In genomic region chr7:111025013-111025412, GRCh38 we compare ENCODE assay signal across 12 cellular contexts.
DNase-seq lines count a peak whose midpoint lies in the region; ATAC-seq, FAIRE-seq and TF ChIP-seq lines count a peak whose summit lies in the region.
"Had no signal": no experiment of that assay in that cellular context is flagged by ENCODE, and none has a peak within 500 bp of the region (broad histone marks: within the 10 kb centered on the region; RNA-seq: fewer than 3 reads in every experiment).

No MANE protein-coding gene starts in this region.

- H3K27ac Mint-ChIP-seq in natural killer cell treated with Interleukin-12 subunit alpha and Interleukin-12 subunit beta and Interleukin-15 and Interleukin-18, amount 100 ng/mL, for 72 hours: peak overlapping the region; percentile 74 to 75
- no peak overlapping the region for H3K27ac Mint-ChIP-seq in natural killer cell

- peak overlapping the region; percentile 69 for H3K4me3 Mint-ChIP-seq in natural killer cell treated with Interleukin-12 subunit alpha and Interleukin-12 subunit beta and Interleukin-15 and Interleukin-18, amount 100 ng/mL, for 72 hours
- H3K4me3 Mint-ChIP-seq in natural killer cell: no peak overlapping the region

- peak; percentile 87 to 89 for ATAC-seq in natural killer cell treated with Interleukin-12 subunit alpha and Interleukin-12 subunit beta and Interleukin-15 and Interleukin-18, amount 100 ng/mL, for 72 hours
- ATAC-seq in natural killer cell (no peak), HG03442 (IDR thresholded peaks at IDR 0.05; ENCODE audit: unreplicated experiment) (peak; percentile 52), GM18517 (IDR thresholded peaks at IDR 0.05; ENCODE audit: unreplicated experiment) (no peak)
- ATAC-seq in stimulated activated naive CD8-positive, alpha-beta T cell treated with anti-CD3 and anti-CD28 coated beads, Interleukin-15, Interleukin-2, amounts not matched to agents 100 U/mL and 50 U/mL, for 24 hours: peak; percentile 80

- no peak for FAIRE-seq in urothelium cell line (lab: Jason Lieb, UNC)

- H3K27me3 Mint-ChIP-seq in natural killer cell treated with Interleukin-12 subunit alpha and Interleukin-12 subunit beta and Interleukin-15 and Interleukin-18, amount 100 ng/mL, for 72 hours: no peaks in the 10 kb centered on the region
- no peaks in the 10 kb centered on the region for H3K27me3 Mint-ChIP-seq in natural killer cell (ENCODE audit: low read depth in 2 of 2)

- DNase-seq in natural killer cell treated with Interleukin-12 subunit alpha and Interleukin-12 subunit beta and Interleukin-15 and Interleukin-18, amount 100 ng/mL, for 72 hours (ENCODE audit: low spot score): no peak
- DNase-seq in natural killer cell (no peak), urothelium cell line (ENCODE audit: low spot score) (no peak), mucosa of gallbladder (ENCODE audit: low spot score) (no peak)
- peak; percentile 41 for DNase-seq in activated naive CD4-positive, alpha-beta T cell treated with Interleukin-2 at 50 U/mL for 16 hours
- DNase-seq in stimulated activated naive CD8-positive, alpha-beta T cell treated with anti-CD3 and anti-CD28 coated beads, Interleukin-15, Interleukin-2, amounts not matched to agents 100 U/mL and 50 U/mL, for 24 hours: no peak
- DNase-seq: activated CD8-positive, alpha-beta memory T cell treated with anti-CD3 and anti-CD28 coated beads, Interleukin-2, amount 50 U/mL, for 48 hours; cerebellar nuclear complex; esophagus squamous epithelium; NCI-H2081 had no signal

- H3K4me1 Mint-ChIP-seq in natural killer cell treated with Interleukin-12 subunit alpha and Interleukin-12 subunit beta and Interleukin-15 and Interleukin-18, amount 100 ng/mL, for 72 hours (ENCODE audit: low read depth in 2 of 2): peaks cover 14 to 41% of the 10 kb centered on the region in 2 donors
- no peaks in the 10 kb centered on the region for H3K4me1 Mint-ChIP-seq in natural killer cell

- peaks cover 12% of the 10 kb centered on the region for H3K36me3 Mint-ChIP-seq in natural killer cell treated with Interleukin-12 subunit alpha and Interleukin-12 subunit beta and Interleukin-15 and Interleukin-18, amount 100 ng/mL, for 72 hours
- no peaks in the 10 kb centered on the region for H3K36me3 Mint-ChIP-seq in natural killer cell

- no peak for TF ChIP-seq CTCF in natural killer cell (IDR thresholded peaks at IDR 0.05)

- H3K9me3 Mint-ChIP-seq in natural killer cell treated with Interleukin-12 subunit alpha and Interleukin-12 subunit beta and Interleukin-15 and Interleukin-18, amount 100 ng/mL, for 72 hours: no peaks in the 10 kb centered on the region
- H3K9me3 Mint-ChIP-seq in natural killer cell: no peaks in the 10 kb centered on the region

- intact Hi-C loops in natural killer cell (cut with micrococcal nuclease): no loop called here

Comparison
In these comparisons a context has a peak if more than half of its experiments do, and no peak if none do; other contexts are left out.
1. ATAC-seq: peak in natural killer cell treated with Interleukin-12 subunit alpha and Interleukin-12 subunit beta and Interleukin-15 and Interleukin-18, amount 100 ng/mL, for 72 hours (2 of 2), HG03442 (single experiment) and stimulated activated naive CD8-positive, alpha-beta T cell treated with anti-CD3 and anti-CD28 coated beads, Interleukin-15, Interleukin-2, amounts not matched to agents 100 U/mL and 50 U/mL, for 24 hours (single experiment); none in natural killer cell (0 of 3) and GM18517 (single experiment).
2. H3K27ac Mint-ChIP-seq: peak in natural killer cell treated with Interleukin-12 subunit alpha and Interleukin-12 subunit beta and Interleukin-15 and Interleukin-18, amount 100 ng/mL, for 72 hours (2 of 2); none in natural killer cell (0 of 2).